In the genomic region with DNA sequence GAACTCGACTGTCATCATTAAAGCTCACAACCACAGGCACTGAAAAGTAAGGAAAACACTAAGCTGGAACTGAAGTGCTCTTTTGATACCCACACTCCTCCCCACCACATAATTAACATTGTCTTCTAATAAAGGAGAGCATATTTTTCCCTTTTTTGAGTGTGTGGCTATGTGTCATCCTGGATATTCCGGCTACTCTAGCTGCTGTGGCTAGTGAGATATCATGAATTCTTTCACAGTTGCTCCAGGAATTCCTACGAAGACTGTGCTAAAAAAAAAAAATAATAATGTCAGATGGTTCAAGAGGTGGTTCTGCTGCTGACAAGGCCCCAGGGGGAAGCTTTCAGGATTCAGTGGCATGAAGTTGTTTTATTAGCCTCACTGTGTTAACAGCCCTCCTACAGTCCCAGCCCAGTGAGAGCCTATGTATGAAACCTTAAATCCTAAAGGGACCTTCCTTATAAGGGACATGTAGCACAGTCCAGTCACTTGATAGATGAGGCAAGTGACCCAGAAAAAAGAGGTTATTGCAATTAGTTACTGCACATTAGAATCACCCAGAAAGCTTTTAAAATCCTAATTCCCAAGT, we compare ENCODE assay signal across 1 cellular context.
TF ChIP-seq lines count a peak whose summit lies in the region.

No MANE protein-coding gene starts in this region.

TF ChIP-seq in IMR-90, 13 proteins besides CTCF, POLR2A, EP300 and RAD21:
- TF ChIP-seq CEBPB (IDR thresholded peaks at IDR 0.05; ENCODE audit: low read depth, low read length) = no peak
- no peak for TF ChIP-seq RCOR1 (IDR thresholded peaks at IDR 0.05; ENCODE audit: insufficient replicate concordance, low read length)
- TF ChIP-seq MAZ (IDR thresholded peaks at IDR 0.05; ENCODE audit: borderline replicate concordance, low read depth, low read length) = no peak
- TF ChIP-seq, protein P1, sequence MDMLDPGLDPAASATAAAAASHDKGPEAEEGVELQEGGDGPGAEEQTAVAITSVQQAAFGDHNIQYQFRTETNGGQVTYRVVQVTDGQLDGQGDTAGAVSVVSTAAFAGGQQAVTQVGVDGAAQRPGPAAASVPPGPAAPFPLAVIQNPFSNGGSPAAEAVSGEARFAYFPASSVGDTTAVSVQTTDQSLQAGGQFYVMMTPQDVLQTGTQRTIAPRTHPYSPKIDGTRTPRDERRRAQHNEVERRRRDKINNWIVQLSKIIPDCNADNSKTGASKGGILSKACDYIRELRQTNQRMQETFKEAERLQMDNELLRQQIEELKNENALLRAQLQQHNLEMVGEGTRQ (IDR thresholded peaks at IDR 0.05; ENCODE audit: low read depth, low read length) = no peak
- no peak for TF ChIP-seq CHD1 (IDR thresholded peaks at IDR 0.05; ENCODE audit: low read depth, low read length)
- TF ChIP-seq SMC3 (IDR thresholded peaks at IDR 0.05; ENCODE audit: low read depth, low read length) = no peak
- TF ChIP-seq, protein P2, sequence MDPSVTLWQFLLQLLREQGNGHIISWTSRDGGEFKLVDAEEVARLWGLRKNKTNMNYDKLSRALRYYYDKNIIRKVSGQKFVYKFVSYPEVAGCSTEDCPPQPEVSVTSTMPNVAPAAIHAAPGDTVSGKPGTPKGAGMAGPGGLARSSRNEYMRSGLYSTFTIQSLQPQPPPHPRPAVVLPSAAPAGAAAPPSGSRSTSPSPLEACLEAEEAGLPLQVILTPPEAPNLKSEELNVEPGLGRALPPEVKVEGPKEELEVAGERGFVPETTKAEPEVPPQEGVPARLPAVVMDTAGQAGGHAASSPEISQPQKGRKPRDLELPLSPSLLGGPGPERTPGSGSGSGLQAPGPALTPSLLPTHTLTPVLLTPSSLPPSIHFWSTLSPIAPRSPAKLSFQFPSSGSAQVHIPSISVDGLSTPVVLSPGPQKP (IDR thresholded peaks at IDR 0.05; ENCODE audit: borderline replicate concordance, low read depth, low read length) = no peak
- TF ChIP-seq MXI1 (IDR thresholded peaks at IDR 0.05; ENCODE audit: borderline replicate concordance, low read depth, low read length) = no peak
- TF ChIP-seq BHLHE40 (IDR thresholded peaks at IDR 0.05; ENCODE audit: low read depth, low read length) = no peak
- TF ChIP-seq NFE2L2 (IDR thresholded peaks at IDR 0.05; ENCODE audit: low read depth, low read length) = no peak
- TF ChIP-seq FOS (IDR thresholded peaks at IDR 0.05; ENCODE audit: low read depth, low read length) = no peak
